ENCODE assay signal across 11 cellular contexts in genomic region chr17:27762527-27763305, GRCh38. TPM values are rescaled to one million over a fixed set of nuclear protein-coding genes. Genes with fewer than 3 reads are reported as not detected.
DNase-seq lines count a peak whose midpoint lies in the region; ATAC-seq and TF ChIP-seq lines count a peak whose summit lies in the region.
"Had no signal": no experiment of that assay in that cellular context is flagged by ENCODE, and none has a peak within 500 bp of the region (broad histone marks: within the 10 kb centered on the region; RNA-seq: fewer than 3 reads in every experiment).

No MANE protein-coding gene starts in this region.

- H3K27ac Mint-ChIP-seq in HFFc6: no peak overlapping the region
- H3K27ac Mint-ChIP-seq: mesothelial cell of epicardium had no signal

- intact Hi-C loops in upper lobe of right lung (cut with DNase I): no loop called here

- no peaks in the 10 kb centered on the region for H3K27me3 ChIP-seq in upper lobe of right lung

- no peak overlapping the region for H3K4me3 Mint-ChIP-seq in HFFc6
- H3K4me3 Mint-ChIP-seq: mesothelial cell of epicardium had no signal

- H3K36me3 ChIP-seq in upper lobe of right lung: no peaks in the 10 kb centered on the region

- H3K4me1 Mint-ChIP-seq in HFFc6 (ENCODE audit: low read depth): no peaks in the 10 kb centered on the region
- H3K4me1 Mint-ChIP-seq: mesothelial cell of epicardium had no signal

- in situ Hi-C loops in Caki2 (cut with HindIII; ENCODE audit: low pct_unique_long_range_greater_than_20kb, low sequenced_read_pairs): no loop called here

- H3K36me3 Mint-ChIP-seq in HFFc6 (ENCODE audit: low read depth): no peaks in the 10 kb centered on the region
- H3K36me3 Mint-ChIP-seq: mesothelial cell of epicardium had no signal

- DNase-seq in Caki2 (ENCODE audit: low read depth): peak; percentile 54
- DNase-seq in HFFc6: peak; percentile 16
- peak; percentile 39 for DNase-seq in UCSD-AML1 (lab: John Stamatoyannopoulos, UW; ENCODE audit: unreplicated experiment)
- peak; percentile 44 for DNase-seq in fibroblast of villous mesenchyme (ENCODE audit: low read depth)
- DNase-seq in foreskin melanocyte: no peak
- DNase-seq in upper lobe of right lung: no peak
- DNase-seq in NCI-H1092 (lab: John Stamatoyannopoulos, UW): no peak
- DNase-seq: aorta; stimulated activated naive CD4-positive, alpha-beta T cell had no signal

- no peaks in the 10 kb centered on the region for H3K9me3 Mint-ChIP-seq in HFFc6
- H3K9me3 Mint-ChIP-seq: mesothelial cell of epicardium had no signal

- TF ChIP-seq CTCF in HFFc6 (IDR thresholded peaks at IDR 0.05) (no peak), fibroblast of villous mesenchyme (IDR thresholded peaks at IDR 0.05; ENCODE audit: insufficient read depth, low read depth, low read length) (no peak), upper lobe of right lung (IDR thresholded peaks at IDR 0.05) (no peak)

- no peaks in the 10 kb centered on the region for H3K4me1 ChIP-seq in upper lobe of right lung

- H3K4me3 ChIP-seq in fibroblast of villous mesenchyme (ENCODE audit: low read depth, low read length) (no peak overlapping the region), upper lobe of right lung (no peak overlapping the region)

- H3K27me3 Mint-ChIP-seq in HFFc6 (ENCODE audit: insufficient read depth): peaks cover 20% of the 10 kb centered on the region

- ATAC-seq in upper lobe of right lung (no peak), GM21381 (IDR thresholded peaks at IDR 0.05; ENCODE audit: unreplicated experiment) (no peak)

- H3K9me3 ChIP-seq in upper lobe of right lung: no peaks in the 10 kb centered on the region

- H3K27ac ChIP-seq in upper lobe of right lung: no peak overlapping the region

RNA-seq across cellular contexts. Expression of gene NOS2, which starts 37.6 kb away (rescaled TPM):
- total RNA-seq in Caki2 (2014; rRNA removed; shearing (Covaris generic); ENCODE audit: low replicate concordance): 1.2 TPM in 1 of 2 replicates, not detected in the other
- total RNA-seq in HFFc6 (2021; fragmentation: NEBNext Ultra II Directional; extraction: Animal tissue kit (Norgen Biotek cat#: 25700)): not detected
- not detected in 2 replicates for total RNA-seq in fibroblast of villous mesenchyme
- total RNA-seq in upper lobe of right lung: 0.55 TPM

Comparison
In these comparisons a context has a peak if more than half of its experiments do, and no peak if none do; other contexts are left out.
1. DNase-seq: peak in Caki2 (single experiment), HFFc6 (single experiment), UCSD-AML1 (single experiment) and fibroblast of villous mesenchyme (single experiment); none in foreskin melanocyte (single experiment), upper lobe of right lung (single experiment) and NCI-H1092 (single experiment).